1 cellular context compared by ENCODE assay signal in genomic region chr12:57846577-57847319, GRCh38.
A peak's percentile ranks its signal among the peaks of the same experiment; 100 is the strongest.
TF ChIP-seq lines count a peak whose summit lies in the region.

Gene CTDSP2 (minus strand): TSS chr12:57846729. CDS start chr12:57846435, 294 bp downstream.

TF ChIP-seq in HepG2, 621 proteins besides CTCF, POLR2A, EP300 and RAD21 (continued from another document and continues in another):
- TF ChIP-seq, protein P1, sequence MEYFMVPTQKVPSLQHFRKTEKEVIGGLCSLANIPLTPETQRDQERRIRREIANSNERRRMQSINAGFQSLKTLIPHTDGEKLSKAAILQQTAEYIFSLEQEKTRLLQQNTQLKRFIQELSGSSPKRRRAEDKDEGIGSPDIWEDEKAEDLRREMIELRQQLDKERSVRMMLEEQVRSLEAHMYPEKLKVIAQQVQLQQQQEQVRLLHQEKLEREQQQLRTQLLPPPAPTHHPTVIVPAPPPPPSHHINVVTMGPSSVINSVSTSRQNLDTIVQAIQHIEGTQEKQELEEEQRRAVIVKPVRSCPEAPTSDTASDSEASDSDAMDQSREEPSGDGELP (IDR thresholded peaks at IDR 0.05; ENCODE audit: borderline replicate concordance, low read depth): 0 out of 2 replicates have a peak, but pooled peaks have one; percentile 27
- TF ChIP-seq GMEB2 (CRISPR knock-in tag; IDR thresholded peaks at IDR 0.05; ENCODE audit: low read depth): no peak
- no peak for TF ChIP-seq CCAR2 (optimal IDR thresholded peaks at IDR 0.05; ENCODE audit: low read depth, low read length)
- TF ChIP-seq RBFOX2 (IDR thresholded peaks at IDR 0.05; ENCODE audit: low read depth, low read length): no peak
- TF ChIP-seq, protein P2, sequence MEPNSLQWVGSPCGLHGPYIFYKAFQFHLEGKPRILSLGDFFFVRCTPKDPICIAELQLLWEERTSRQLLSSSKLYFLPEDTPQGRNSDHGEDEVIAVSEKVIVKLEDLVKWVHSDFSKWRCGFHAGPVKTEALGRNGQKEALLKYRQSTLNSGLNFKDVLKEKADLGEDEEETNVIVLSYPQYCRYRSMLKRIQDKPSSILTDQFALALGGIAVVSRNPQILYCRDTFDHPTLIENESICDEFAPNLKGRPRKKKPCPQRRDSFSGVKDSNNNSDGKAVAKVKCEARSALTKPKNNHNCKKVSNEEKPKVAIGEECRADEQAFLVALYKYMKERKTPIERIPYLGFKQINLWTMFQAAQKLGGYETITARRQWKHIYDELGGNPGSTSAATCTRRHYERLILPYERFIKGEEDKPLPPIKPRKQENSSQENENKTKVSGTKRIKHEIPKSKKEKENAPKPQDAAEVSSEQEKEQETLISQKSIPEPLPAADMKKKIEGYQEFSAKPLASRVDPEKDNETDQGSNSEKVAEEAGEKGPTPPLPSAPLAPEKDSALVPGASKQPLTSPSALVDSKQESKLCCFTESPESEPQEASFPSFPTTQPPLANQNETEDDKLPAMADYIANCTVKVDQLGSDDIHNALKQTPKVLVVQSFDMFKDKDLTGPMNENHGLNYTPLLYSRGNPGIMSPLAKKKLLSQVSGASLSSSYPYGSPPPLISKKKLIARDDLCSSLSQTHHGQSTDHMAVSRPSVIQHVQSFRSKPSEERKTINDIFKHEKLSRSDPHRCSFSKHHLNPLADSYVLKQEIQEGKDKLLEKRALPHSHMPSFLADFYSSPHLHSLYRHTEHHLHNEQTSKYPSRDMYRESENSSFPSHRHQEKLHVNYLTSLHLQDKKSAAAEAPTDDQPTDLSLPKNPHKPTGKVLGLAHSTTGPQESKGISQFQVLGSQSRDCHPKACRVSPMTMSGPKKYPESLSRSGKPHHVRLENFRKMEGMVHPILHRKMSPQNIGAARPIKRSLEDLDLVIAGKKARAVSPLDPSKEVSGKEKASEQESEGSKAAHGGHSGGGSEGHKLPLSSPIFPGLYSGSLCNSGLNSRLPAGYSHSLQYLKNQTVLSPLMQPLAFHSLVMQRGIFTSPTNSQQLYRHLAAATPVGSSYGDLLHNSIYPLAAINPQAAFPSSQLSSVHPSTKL (CRISPR knock-in tag; IDR thresholded peaks at IDR 0.05): no peak
- TF ChIP-seq ZNF768 (CRISPR knock-in tag; IDR thresholded peaks at IDR 0.05): no peak
- peak; percentile 5; the same call in 1 of the 2 replicates for TF ChIP-seq ZFX (CRISPR knock-in tag; IDR thresholded peaks at IDR 0.05; ENCODE audit: low read depth)
- TF ChIP-seq BORCS8-MEF2B (CRISPR knock-in tag; IDR thresholded peaks at IDR 0.05): peak; percentile 28; the same call in 1 of the 2 replicates
- no peak; the same call in 1 of the 2 replicates for TF ChIP-seq PHF8 (CRISPR knock-in tag; IDR thresholded peaks at IDR 0.05)
- no peak; the same call in 1 of the 2 replicates for TF ChIP-seq HNF4G (IDR thresholded peaks at IDR 0.05; ENCODE audit: borderline replicate concordance, low read depth, low read length)
- no peak for TF ChIP-seq HNF4G (CRISPR knock-in tag; IDR thresholded peaks at IDR 0.05; ENCODE audit: borderline replicate concordance, low read depth)
- TF ChIP-seq SRF (IDR thresholded peaks at IDR 0.05; ENCODE audit: low read depth, low read length): no peak
- TF ChIP-seq GLI4 (CRISPR knock-in tag; IDR thresholded peaks at IDR 0.05; ENCODE audit: borderline replicate concordance): no peak
- TF ChIP-seq STAT5B (CRISPR knock-in tag; IDR thresholded peaks at IDR 0.05): no peak
- no peak for TF ChIP-seq TBP (CRISPR knock-in tag; IDR thresholded peaks at IDR 0.05)
- no peak for TF ChIP-seq CENPT (CRISPR knock-in tag; IDR thresholded peaks at IDR 0.05; ENCODE audit: low read depth)
- TF ChIP-seq, protein P3, sequence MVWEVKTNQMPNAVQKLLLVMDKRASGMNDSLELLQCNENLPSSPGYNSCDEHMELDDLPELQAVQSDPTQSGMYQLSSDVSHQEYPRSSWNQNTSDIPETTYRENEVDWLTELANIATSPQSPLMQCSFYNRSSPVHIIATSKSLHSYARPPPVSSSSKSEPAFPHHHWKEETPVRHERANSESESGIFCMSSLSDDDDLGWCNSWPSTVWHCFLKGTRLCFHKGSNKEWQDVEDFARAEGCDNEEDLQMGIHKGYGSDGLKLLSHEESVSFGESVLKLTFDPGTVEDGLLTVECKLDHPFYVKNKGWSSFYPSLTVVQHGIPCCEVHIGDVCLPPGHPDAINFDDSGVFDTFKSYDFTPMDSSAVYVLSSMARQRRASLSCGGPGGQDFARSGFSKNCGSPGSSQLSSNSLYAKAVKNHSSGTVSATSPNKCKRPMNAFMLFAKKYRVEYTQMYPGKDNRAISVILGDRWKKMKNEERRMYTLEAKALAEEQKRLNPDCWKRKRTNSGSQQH (CRISPR knock-in tag; IDR thresholded peaks at IDR 0.05; ENCODE audit: low read depth): no peak
- no peak for TF ChIP-seq FOXA3 (CRISPR knock-in tag; IDR thresholded peaks at IDR 0.05)
- no peak for TF ChIP-seq WIZ (CRISPR knock-in tag; IDR thresholded peaks at IDR 0.05)
- no peak for TF ChIP-seq ZNF83 (CRISPR knock-in tag; IDR thresholded peaks at IDR 0.05; ENCODE audit: borderline replicate concordance)
- TF ChIP-seq BHLHE40 (IDR thresholded peaks at IDR 0.05; ENCODE audit: low read length): 0 out of 2 replicates have a peak, but pooled peaks have one; percentile 20
- no peak for TF ChIP-seq CEBPG (CRISPR knock-in tag; IDR thresholded peaks at IDR 0.05)
- no peak for TF ChIP-seq AHR (CRISPR knock-in tag; IDR thresholded peaks at IDR 0.05)
- no peak for TF ChIP-seq NCOA2 (CRISPR knock-in tag; IDR thresholded peaks at IDR 0.05)
- no peak for TF ChIP-seq ZSCAN9 (CRISPR knock-in tag; IDR thresholded peaks at IDR 0.05; ENCODE audit: borderline replicate concordance)
- 0 out of 2 replicates have a peak, but pooled peaks have one; percentile 3 for TF ChIP-seq ZNF614 (CRISPR knock-in tag; IDR thresholded peaks at IDR 0.05; ENCODE audit: borderline replicate concordance)
- no peak for TF ChIP-seq ZSCAN12 (CRISPR knock-in tag; IDR thresholded peaks at IDR 0.05)
- TF ChIP-seq MZF1 (CRISPR knock-in tag; IDR thresholded peaks at IDR 0.05; ENCODE audit: borderline replicate concordance): no peak
- peak; percentile 96 for TF ChIP-seq TEAD3 (CRISPR knock-in tag; optimal IDR thresholded peaks at IDR 0.05; ENCODE audit: borderline replicate concordance)
- no peak for TF ChIP-seq HNF4A (CRISPR knock-in tag; IDR thresholded peaks at IDR 0.05)
- no peak for TF ChIP-seq TBL1XR1 (IDR thresholded peaks at IDR 0.05; ENCODE audit: borderline replicate concordance, low read length, partially characterized antibody)
- TF ChIP-seq ZNF570 (CRISPR knock-in tag; IDR thresholded peaks at IDR 0.05; ENCODE audit: borderline replicate concordance): no peak
- no peak for TF ChIP-seq SRSF4 (IDR thresholded peaks at IDR 0.05; ENCODE audit: low read depth, low read length, poor library complexity, severe bottlenecking)
- TF ChIP-seq GPN1 (CRISPR knock-in tag; IDR thresholded peaks at IDR 0.05; ENCODE audit: borderline replicate concordance): no peak
- TF ChIP-seq NR2F6 (IDR thresholded peaks at IDR 0.05): no peak
- no peak for TF ChIP-seq NR2F6 (CRISPR knock-in tag; IDR thresholded peaks at IDR 0.05)
- TF ChIP-seq CREB1 (IDR thresholded peaks at IDR 0.05): peak; percentile 7; the same call in 1 of the 2 replicates
- TF ChIP-seq CREB1 (CRISPR knock-in tag; IDR thresholded peaks at IDR 0.05): 0 out of 2 replicates have a peak, but pooled peaks have one; percentile 24
- TF ChIP-seq PRDM4 (CRISPR knock-in tag; IDR thresholded peaks at IDR 0.05; ENCODE audit: borderline replicate concordance): peak; percentile 99
- TF ChIP-seq IKZF4 (CRISPR knock-in tag; IDR thresholded peaks at IDR 0.05; ENCODE audit: borderline replicate concordance, low read depth, not compliant biosample characterization): no peak
- no peak for TF ChIP-seq KAT7 (CRISPR knock-in tag; IDR thresholded peaks at IDR 0.05; ENCODE audit: borderline replicate concordance)
- no peak for TF ChIP-seq CERS6 (CRISPR knock-in tag; IDR thresholded peaks at IDR 0.05)
- TF ChIP-seq ZNF710 (CRISPR knock-in tag; IDR thresholded peaks at IDR 0.05; ENCODE audit: borderline replicate concordance): 0 out of 2 replicates have a peak, but pooled peaks have one; percentile 24
- TF ChIP-seq DNMT1 (CRISPR knock-in tag; IDR thresholded peaks at IDR 0.05): no peak
- TF ChIP-seq KMT2B (CRISPR knock-in tag; IDR thresholded peaks at IDR 0.05): 0 out of 2 replicates have a peak, but pooled peaks have one; percentile 12
- no peak for TF ChIP-seq ZNF317 (CRISPR knock-in tag; IDR thresholded peaks at IDR 0.05)
- no peak for TF ChIP-seq FOXJ3 (CRISPR knock-in tag; IDR thresholded peaks at IDR 0.05; ENCODE audit: borderline replicate concordance)
- peak; percentile 94 for TF ChIP-seq DR1 (CRISPR knock-in tag; IDR thresholded peaks at IDR 0.05)
- no peak for TF ChIP-seq AKAP8 (CRISPR knock-in tag; IDR thresholded peaks at IDR 0.05)
- TF ChIP-seq ZNF709 (CRISPR knock-in tag; IDR thresholded peaks at IDR 0.05): no peak
- TF ChIP-seq ETV6 (CRISPR knock-in tag; conservative IDR thresholded peaks at IDR 0.05): no peak
- TF ChIP-seq, protein P4, sequence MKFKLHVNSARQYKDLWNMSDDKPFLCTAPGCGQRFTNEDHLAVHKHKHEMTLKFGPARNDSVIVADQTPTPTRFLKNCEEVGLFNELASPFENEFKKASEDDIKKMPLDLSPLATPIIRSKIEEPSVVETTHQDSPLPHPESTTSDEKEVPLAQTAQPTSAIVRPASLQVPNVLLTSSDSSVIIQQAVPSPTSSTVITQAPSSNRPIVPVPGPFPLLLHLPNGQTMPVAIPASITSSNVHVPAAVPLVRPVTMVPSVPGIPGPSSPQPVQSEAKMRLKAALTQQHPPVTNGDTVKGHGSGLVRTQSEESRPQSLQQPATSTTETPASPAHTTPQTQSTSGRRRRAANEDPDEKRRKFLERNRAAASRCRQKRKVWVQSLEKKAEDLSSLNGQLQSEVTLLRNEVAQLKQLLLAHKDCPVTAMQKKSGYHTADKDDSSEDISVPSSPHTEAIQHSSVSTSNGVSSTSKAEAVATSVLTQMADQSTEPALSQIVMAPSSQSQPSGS (CRISPR knock-in tag; IDR thresholded peaks at IDR 0.05): no peak
- no peak for TF ChIP-seq TBX2 (CRISPR knock-in tag; IDR thresholded peaks at IDR 0.05; ENCODE audit: borderline replicate concordance)
- no peak for TF ChIP-seq PHB2 (IDR thresholded peaks at IDR 0.05; ENCODE audit: partially characterized antibody)
- TF ChIP-seq EED (CRISPR knock-in tag; IDR thresholded peaks at IDR 0.05): no peak
- TF ChIP-seq PHF5A (CRISPR knock-in tag; IDR thresholded peaks at IDR 0.05; ENCODE audit: low read depth, unreplicated experiment): no peak
- TF ChIP-seq YY1 (IDR thresholded peaks at IDR 0.05; ENCODE audit: insufficient read depth, insufficient replicate concordance, low read depth, low read length): peak; percentile 75
- TF ChIP-seq LCORL (IDR thresholded peaks at IDR 0.05): no peak
- no peak for TF ChIP-seq LCORL (CRISPR knock-in tag; IDR thresholded peaks at IDR 0.05)
- no peak for TF ChIP-seq KDM2A (CRISPR knock-in tag; IDR thresholded peaks at IDR 0.05; ENCODE audit: borderline replicate concordance, low read depth)
- no peak for TF ChIP-seq NKX3-1 (CRISPR knock-in tag; IDR thresholded peaks at IDR 0.05)
- TF ChIP-seq ZNF121 (CRISPR knock-in tag; IDR thresholded peaks at IDR 0.05): 0 out of 2 replicates have a peak, but pooled peaks have one; percentile 9
- no peak; the same call in 1 of the 2 replicates for TF ChIP-seq THAP11 (CRISPR knock-in tag; IDR thresholded peaks at IDR 0.05)
- no peak for TF ChIP-seq ZNF841 (CRISPR knock-in tag; IDR thresholded peaks at IDR 0.05; ENCODE audit: borderline replicate concordance)
